In genomic region chr5:143564417-143564816, GRCh38 we compare ENCODE assay signal across 12 cellular contexts.
A peak's percentile ranks its signal among the peaks of the same experiment; 100 is the strongest.
DNase-seq lines count a peak whose midpoint lies in the region; ATAC-seq and TF ChIP-seq lines count a peak whose summit lies in the region.
"Had no signal": no experiment of that assay in that cellular context is flagged by ENCODE, and none has a peak within 500 bp of the region (broad histone marks: within the 10 kb centered on the region; RNA-seq: fewer than 3 reads in every experiment).

No MANE protein-coding gene starts in this region.

- ATAC-seq in GM19035 (IDR thresholded peaks at IDR 0.05; ENCODE audit: unreplicated experiment) = peak; percentile 100
- peak; percentile 98 for ATAC-seq in HG02759 (IDR thresholded peaks at IDR 0.05; ENCODE audit: unreplicated experiment)
- peak; percentile 97 for ATAC-seq in HG03521 (IDR thresholded peaks at IDR 0.05; ENCODE audit: unreplicated experiment)

- intact Hi-C loops in CD14-positive monocyte (cut with micrococcal nuclease) = loop anchor here in 1 of 2 donors (10.0 kb wide), 1 partner anchor 130 kb away; no protein-coding TSS in a partner anchor

- H3K27ac Mint-ChIP-seq in CD14-positive monocyte = peak overlapping the region; percentile 26 to 85 (median 54)
- H3K27ac Mint-ChIP-seq in chondrocyte (ENCODE audit: unreplicated experiment) = no peak overlapping the region
- H3K27ac Mint-ChIP-seq: activated naive CD4-positive, alpha-beta T cell treated with anti-CD3 and anti-CD28 coated beads, Interleukin-2, amount 10 ng/mL, durations not matched to agents 7 days and 5 days; IgD-negative memory B cell had no signal

- peaks cover 0 to 2% (median 0%) of the 10 kb centered on the region in 3 donors for H3K27me3 Mint-ChIP-seq in CD14-positive monocyte (ENCODE audit: low read depth in 3 of 3)
- H3K27me3 Mint-ChIP-seq in chondrocyte (ENCODE audit: low read depth) = no peaks in the 10 kb centered on the region
- H3K27me3 Mint-ChIP-seq: activated naive CD4-positive, alpha-beta T cell treated with anti-CD3 and anti-CD28 coated beads, Interleukin-2, amount 10 ng/mL, durations not matched to agents 7 days and 5 days; IgD-negative memory B cell had no signal

- TF ChIP-seq CTCF in CD14-positive monocyte (IDR thresholded peaks at IDR 0.05) (no peak), chondrocyte (IDR thresholded peaks at IDR 0.05) (no peak)

- H3K4me3 Mint-ChIP-seq in CD14-positive monocyte (no peak overlapping the region), chondrocyte (ENCODE audit: unreplicated experiment) (no peak overlapping the region)
- H3K4me3 Mint-ChIP-seq: activated naive CD4-positive, alpha-beta T cell treated with anti-CD3 and anti-CD28 coated beads, Interleukin-2, amount 10 ng/mL, durations not matched to agents 7 days and 5 days; IgD-negative memory B cell had no signal

- DNase-seq in CD14-positive monocyte (ENCODE audit: low spot score) = no peak
- DNase-seq in activated naive CD4-positive, alpha-beta T cell (lab: John Stamatoyannopoulos, UW) = no peak
- DNase-seq in T1000 (lab: John Stamatoyannopoulos, UW) = no peak
- no peak for DNase-seq in dedifferentiated amniotic fluid mesenchymal stem cell (ENCODE audit: extremely low spot score)
- no peak for DNase-seq in chondrocyte (ENCODE audit: low spot score)
- DNase-seq: activated naive CD4-positive, alpha-beta T cell treated with anti-CD3 and anti-CD28 coated beads, Interleukin-2, amount 10 ng/mL, durations not matched to agents 7 days and 5 days; effector CD8-positive, alpha-beta T cell; NCI-H526 treated with DMSO at 0.1 percent for 48 hours had no signal

- peaks cover 30% of the 10 kb centered on the region for H3K4me1 Mint-ChIP-seq in CD14-positive monocyte
- peaks cover 18% of the 10 kb centered on the region for H3K4me1 Mint-ChIP-seq in chondrocyte (ENCODE audit: low read depth)
- H3K4me1 Mint-ChIP-seq: activated naive CD4-positive, alpha-beta T cell treated with anti-CD3 and anti-CD28 coated beads, Interleukin-2, amount 10 ng/mL, durations not matched to agents 7 days and 5 days had no signal

- H3K36me3 Mint-ChIP-seq in CD14-positive monocyte (no peaks in the 10 kb centered on the region), chondrocyte (ENCODE audit: low read depth) (no peaks in the 10 kb centered on the region)
- H3K36me3 Mint-ChIP-seq: activated naive CD4-positive, alpha-beta T cell treated with anti-CD3 and anti-CD28 coated beads, Interleukin-2, amount 10 ng/mL, durations not matched to agents 7 days and 5 days had no signal

- peaks cover 0 to 1% (median 0%) of the 10 kb centered on the region in 7 donors for H3K9me3 Mint-ChIP-seq in CD14-positive monocyte
- H3K9me3 Mint-ChIP-seq in chondrocyte (ENCODE audit: low read depth) = no peaks in the 10 kb centered on the region
- H3K9me3 Mint-ChIP-seq: activated naive CD4-positive, alpha-beta T cell treated with anti-CD3 and anti-CD28 coated beads, Interleukin-2, amount 10 ng/mL, durations not matched to agents 7 days and 5 days; IgD-negative memory B cell had no signal
